21 cellular contexts compared by ENCODE assay signal in the genomic region with DNA sequence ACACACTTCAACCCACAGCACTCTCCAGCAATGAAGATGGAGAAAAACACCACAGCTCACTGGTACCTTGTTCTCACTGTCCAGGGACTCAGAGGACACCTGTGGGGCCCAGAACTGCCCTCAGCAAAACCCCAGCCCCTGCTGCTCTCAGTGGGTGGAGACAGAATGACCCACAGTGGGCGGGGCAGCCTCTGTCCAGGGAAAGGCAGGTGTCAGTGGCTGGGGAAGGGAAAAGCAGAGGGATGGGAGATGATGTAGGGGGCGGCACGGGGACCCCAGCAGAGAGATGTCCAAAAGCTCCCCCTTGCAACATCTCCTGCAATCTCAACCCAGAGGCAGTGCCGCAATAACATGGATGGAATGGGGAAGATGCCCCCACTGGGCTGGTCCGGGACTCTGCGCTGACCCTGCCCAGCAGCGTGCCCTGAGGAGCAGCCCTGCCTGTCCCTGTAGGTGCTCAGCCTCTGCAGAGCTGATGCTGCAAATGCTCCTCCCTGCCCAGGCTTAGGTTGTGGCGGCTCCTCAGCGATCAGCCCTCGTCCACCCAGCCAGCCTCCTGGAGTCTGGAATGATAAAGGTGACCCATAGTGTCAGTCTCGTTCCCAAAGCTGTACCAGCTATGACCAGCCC.
A peak's percentile ranks its signal among the peaks of the same experiment; 100 is the strongest.
DNase-seq lines count a peak whose midpoint lies in the region; ATAC-seq, FAIRE-seq and TF ChIP-seq lines count a peak whose summit lies in the region.
"Had no signal": no experiment of that assay in that cellular context is flagged by ENCODE, and none has a peak within 500 bp of the region (broad histone marks: within the 10 kb centered on the region; RNA-seq: fewer than 3 reads in every experiment).

No MANE protein-coding gene starts in this region.

- TF ChIP-seq CTCF in H1 (IDR thresholded peaks at IDR 0.05; ENCODE audit: control extremely low read depth in 1 of 3, insufficient read depth in 1 of 3, low read depth in 1 of 3, low read length in 3 of 3) = no peak
- TF ChIP-seq CTCF in GM13977 (IDR thresholded peaks at IDR 0.05; ENCODE audit: extremely low read depth, insufficient read depth, missing control alignments) = no peak
- TF ChIP-seq CTCF in lower leg skin (IDR thresholded peaks at IDR 0.05) = no peak

- peaks cover 72 to 100% (median 99%) of the 10 kb centered on the region in 10 experiments for H3K4me1 ChIP-seq in BLaER1 treated with 17β-estradiol and CSF1 and Interleukin-3, amounts not matched to agents 10 nM and 100 nM
- H3K4me1 ChIP-seq in H1 (replicated peaks in 1 of 4; ENCODE audit: control insufficient read depth in 3 of 4, insufficient read depth in 4 of 4, low read length in 3 of 4) = peaks cover 0 to 17% (median 7%) of the 10 kb centered on the region in 4 experiments; a peak in 4 of 7 replicates
- H3K4me1 ChIP-seq: SJSA1 had no signal

- H3K23ac ChIP-seq in H1 (ENCODE audit: insufficient read length) = no peak overlapping the region

- no peak overlapping the region for H2AFZ ChIP-seq in H1 (ENCODE audit: low read length)
- H2AFZ ChIP-seq: GM23338 had no signal

- H3K9me3 ChIP-seq in BLaER1 treated with 17β-estradiol and CSF1 and Interleukin-3, amounts not matched to agents 10 nM and 100 nM (replicated peaks in 1 of 11) = no peaks in the 10 kb centered on the region
- H3K9me3 ChIP-seq in H1 (ENCODE audit: insufficient read depth in 2 of 2, low read depth in 1 of 2, low read length in 1 of 2) = no peaks in the 10 kb centered on the region
- H3K9me3 ChIP-seq: SJSA1 had no signal

- H2BK120ac ChIP-seq in H1 (replicated peaks; ENCODE audit: low read depth, low read length) = no peak overlapping the region

- peaks cover 0 to 4% (median 0%) of the 10 kb centered on the region in 11 experiments; a peak in 1 of 22 replicates for H3K27me3 ChIP-seq in BLaER1 treated with 17β-estradiol and CSF1 and Interleukin-3, amounts not matched to agents 10 nM and 100 nM
- H3K27me3 ChIP-seq in H1 (replicated peaks in 1 of 4; ENCODE audit: control insufficient read depth in 3 of 4, extremely low read depth in 1 of 4, insufficient read depth in 3 of 4, low read length in 3 of 4) = no peaks in the 10 kb centered on the region
- H3K27me3 ChIP-seq: SJSA1 had no signal

- H3K4ac ChIP-seq in H1 (replicated peaks; ENCODE audit: insufficient read length, low read depth, low read length) = no peak overlapping the region

- H3K79me1 ChIP-seq in H1 (ENCODE audit: low read depth, low read length) = no peaks in the 10 kb centered on the region; the same call in 1 of the 2 replicates

- ATAC-seq in activated naive CD4-positive, alpha-beta T cell treated with anti-CD3 and anti-CD28 coated beads, Interleukin-2, amount 50 U/mL, for 72 hours = no peak
- ATAC-seq: GM12878, GM23338, HCT116 had no signal

- no peaks in the 10 kb centered on the region for H3K36me3 Mint-ChIP-seq in activated naive CD4-positive, alpha-beta T cell treated with anti-CD3 and anti-CD28 coated beads, Interleukin-2, amount 50 U/mL, for 72 hours

- H2AK5ac ChIP-seq in H1 (ENCODE audit: low read depth, low read length) = no peak overlapping the region

- TF ChIP-seq POLR2A in H1 (IDR thresholded peaks at IDR 0.05; ENCODE audit: control extremely low read depth in 1 of 2, low read depth in 2 of 2, low read length in 2 of 2) (no peak), lower leg skin (IDR thresholded peaks at IDR 0.05) (no peak)

- H4K20me1 ChIP-seq in BLaER1 treated with 17β-estradiol and CSF1 and Interleukin-3, amounts not matched to agents 10 nM and 100 nM = peaks cover 0 to 23% (median 0%) of the 10 kb centered on the region in 11 experiments; a peak in 7 of 22 replicates
- H4K20me1 ChIP-seq in H1 (replicated peaks in 1 of 2; ENCODE audit: control insufficient read depth in 1 of 2, insufficient read depth in 2 of 2, low read length in 2 of 2) = peaks cover 1 to 5% of the 10 kb centered on the region in 2 experiments

- DNase-seq in activated naive CD4-positive, alpha-beta T cell treated with anti-CD3 and anti-CD28 coated beads, Interleukin-2, amount 50 U/mL, for 72 hours (ENCODE audit: low spot score in 2 of 2) = no peak
- DNase-seq in activated naive CD4-positive, alpha-beta T cell treated with anti-CD3 and anti-CD28 coated beads, Interleukin-2, amount 50 U/mL, for 16 hours = no peak
- DNase-seq in H1 (ENCODE audit: low read depth in 1 of 2, low spot score in 2 of 2) (no peak), posterior vena cava (ENCODE audit: low spot score) (peak; percentile 50), superior temporal gyrus (ENCODE audit: extremely low spot score) (no peak), GM13977 (ENCODE audit: low spot score) (no peak), lower leg skin (ENCODE audit: low spot score in 2 of 2) (no peak)
- DNase-seq: CD4-positive, alpha-beta memory T cell; DMS153; GDM1; KG1; MV-4-11; NCI-H1930; NCI-H226 had no signal

- CTCF ChIA-PET in H1 (lab: Charles Lee; ENCODE audit: partially characterized antibody) = interaction anchor here (0.7 to 2.8 kb wide), 4 partner anchors 9 to 61 kb away, joined by 3 to 9 read pairs (median 3); no protein-coding TSS in a partner anchor

- no peaks in the 10 kb centered on the region for H3K9me3 Mint-ChIP-seq in activated naive CD4-positive, alpha-beta T cell treated with anti-CD3 and anti-CD28 coated beads, Interleukin-2, amount 50 U/mL, for 72 hours
- H3K9me3 Mint-ChIP-seq: CD4-positive, alpha-beta memory T cell; GM23338 had no signal

- no peak overlapping the region for H2BK20ac ChIP-seq in H1 (ENCODE audit: low read length)

- H3K56ac ChIP-seq in H1 (replicated peaks; ENCODE audit: insufficient read length, low read depth, low read length) = no peak overlapping the region

- no peaks in the 10 kb centered on the region for H3K79me2 ChIP-seq in H1 (ENCODE audit: control insufficient read depth in 1 of 2, insufficient read depth in 2 of 2, low read length in 2 of 2)

- H4K8ac ChIP-seq in H1 (ENCODE audit: extremely low read depth, insufficient read depth, low read length) = no peak overlapping the region

- WGBS in H1 (ENCODE audit: extremely low coverage in 1 of 2, insufficient coverage in 1 of 2, insufficient read length in 1 of 2, insufficient replicate concordance in 2 of 2, low coverage in 1 of 2, low lambda C conversion rate in 2 of 2, missing lambda C conversion rate in 1 of 2), 2 experiments = 87% methylated on average over 11 of the region's 11 CpGs; no CpG with 5 or more reads in 1 of the 2 experiments
- WGBS in lower leg skin, 2 donors = 97% methylated on average over 11 of the region's 11 CpGs

- H2BK15ac ChIP-seq in H1 (ENCODE audit: low read length) = no peak overlapping the region

- no peak overlapping the region for H3K14ac ChIP-seq in H1 (ENCODE audit: insufficient read length)

- no peak for FAIRE-seq in H1 (lab: Jason Lieb, UNC)
- FAIRE-seq: GM12878 had no signal

- intact Hi-C loops in posterior vena cava (cut with DNase I) = no loop called here
- intact Hi-C loops in lower leg skin (cut with DNase I; ENCODE audit: low total_unique reads) = no loop called here

- H2BK5ac ChIP-seq in H1 (ENCODE audit: low read depth, low read length) = no peak overlapping the region

- no peak overlapping the region for H3K4me3 ChIP-seq in BLaER1 treated with 17β-estradiol and CSF1 and Interleukin-3, amounts not matched to agents 10 nM and 100 nM
- H3K4me3 ChIP-seq in H1 (ENCODE audit: extremely low read depth in 1 of 4, insufficient read depth in 2 of 4, low read depth in 3 of 4, low read length in 4 of 4) (no peak overlapping the region), lower leg skin (ENCODE audit: low read depth, poor library complexity, severe bottlenecking) (no peak overlapping the region)
- H3K4me3 ChIP-seq: GM12878, GM23338, SJSA1 had no signal

- H3K27ac Mint-ChIP-seq in activated naive CD4-positive, alpha-beta T cell treated with anti-CD3 and anti-CD28 coated beads, Interleukin-2, amount 50 U/mL, for 72 hours = peak overlapping the region; percentile 42 to 44
- H3K27ac Mint-ChIP-seq: CD4-positive, alpha-beta memory T cell; GM23338 had no signal

- peak overlapping the region; percentile 3; the same call in 1 of the 2 replicates for H2BK12ac ChIP-seq in H1 (ENCODE audit: low read depth, low read length)

- POLR2A ChIA-PET in H1 (lab: Charles Lee; ENCODE audit: partially characterized antibody) = interaction anchor here (2.7 kb wide), 1 partner anchor 10 kb away, joined by 9 read pairs; no protein-coding TSS in a partner anchor

- peak overlapping the region in 4 of 11 experiments; percentile 7 to 48 (median 12); a peak in 2 of 22 replicates for H3K9ac ChIP-seq in BLaER1 treated with 17β-estradiol and CSF1 and Interleukin-3, amounts not matched to agents 10 nM and 100 nM
- H3K9ac ChIP-seq in H1 (replicated peaks in 1 of 4; ENCODE audit: extremely low read depth in 1 of 4, low read depth in 3 of 4, low read length in 3 of 4) = no peak overlapping the region

- in situ Hi-C loops in GM13977 (cut with MboI; ENCODE audit: low pct_unique_long_range_greater_than_20kb, low sequenced_read_pairs, unreplicated experiment) = no loop called here

- no peaks in the 10 kb centered on the region for H3K36me3 ChIP-seq in BLaER1 treated with 17β-estradiol and CSF1 and Interleukin-3, amounts not matched to agents 10 nM and 100 nM
- H3K36me3 ChIP-seq in H1 (ENCODE audit: control insufficient read depth in 2 of 4, insufficient read depth in 4 of 4, low read length in 3 of 4) = no peaks in the 10 kb centered on the region
- H3K36me3 ChIP-seq: SJSA1 had no signal

- H4K5ac ChIP-seq in H1 (ENCODE audit: insufficient read length, low read depth, low read length) = no peak overlapping the region

- no peak for TF ChIP-seq EP300 in H1 (IDR thresholded peaks at IDR 0.05; ENCODE audit: borderline replicate concordance in 1 of 2, low read depth in 2 of 2, low read length in 2 of 2)

- no peaks in the 10 kb centered on the region for H3K23me2 ChIP-seq in H1 (ENCODE audit: low read depth, low read length)

- H3K18ac ChIP-seq in H1 (ENCODE audit: extremely low read depth, low read length) = no peak overlapping the region

- no peak for TF ChIP-seq RAD21 in H1 (IDR thresholded peaks at IDR 0.05 in 1 of 2, conservative IDR thresholded peaks at IDR 0.05 in 1 of 2; ENCODE audit: low read depth in 2 of 2, low read length in 2 of 2)

- peak overlapping the region in 2 of 11 experiments; percentile 61 to 79; a peak in 3 of 22 replicates for H3K27ac ChIP-seq in BLaER1 treated with 17β-estradiol and CSF1 and Interleukin-3, amounts not matched to agents 10 nM and 100 nM
- H3K27ac ChIP-seq in H1 (ENCODE audit: low read depth, low read length) = no peak overlapping the region
- H3K27ac ChIP-seq: 22Rv1, RWPE1, SJSA1 had no signal

- peak overlapping the region; percentile 67 to 95 (median 83) for H3K4me2 ChIP-seq in BLaER1 treated with 17β-estradiol and CSF1 and Interleukin-3, amounts not matched to agents 10 nM and 100 nM
- H3K4me2 ChIP-seq in H1 (ENCODE audit: insufficient read depth in 1 of 2, low read depth in 2 of 2, low read length in 2 of 2) = no peak overlapping the region
- H3K4me2 ChIP-seq: GM23338 had no signal

- no peak overlapping the region for H4K91ac ChIP-seq in H1 (replicated peaks; ENCODE audit: insufficient read length, low read length)

TF ChIP-seq in H1, 55 proteins besides CTCF, POLR2A, EP300 and RAD21:
- no peak for TF ChIP-seq FOSL1 (IDR thresholded peaks at IDR 0.05; ENCODE audit: insufficient read depth, low read depth, low read length)
TF ChIP-seq in H1: peak in this region for 0.

Comparison
In these comparisons a context has a peak if more than half of its experiments do, and no peak if none do; other contexts are left out.
1. H3K4me2 ChIP-seq: peak in BLaER1 treated with 17β-estradiol and CSF1 and Interleukin-3, amounts not matched to agents 10 nM and 100 nM (11 of 11); none in H1 (0 of 2).